Comparison of ENCODE assay signal across 8 cellular contexts in the genomic region with DNA sequence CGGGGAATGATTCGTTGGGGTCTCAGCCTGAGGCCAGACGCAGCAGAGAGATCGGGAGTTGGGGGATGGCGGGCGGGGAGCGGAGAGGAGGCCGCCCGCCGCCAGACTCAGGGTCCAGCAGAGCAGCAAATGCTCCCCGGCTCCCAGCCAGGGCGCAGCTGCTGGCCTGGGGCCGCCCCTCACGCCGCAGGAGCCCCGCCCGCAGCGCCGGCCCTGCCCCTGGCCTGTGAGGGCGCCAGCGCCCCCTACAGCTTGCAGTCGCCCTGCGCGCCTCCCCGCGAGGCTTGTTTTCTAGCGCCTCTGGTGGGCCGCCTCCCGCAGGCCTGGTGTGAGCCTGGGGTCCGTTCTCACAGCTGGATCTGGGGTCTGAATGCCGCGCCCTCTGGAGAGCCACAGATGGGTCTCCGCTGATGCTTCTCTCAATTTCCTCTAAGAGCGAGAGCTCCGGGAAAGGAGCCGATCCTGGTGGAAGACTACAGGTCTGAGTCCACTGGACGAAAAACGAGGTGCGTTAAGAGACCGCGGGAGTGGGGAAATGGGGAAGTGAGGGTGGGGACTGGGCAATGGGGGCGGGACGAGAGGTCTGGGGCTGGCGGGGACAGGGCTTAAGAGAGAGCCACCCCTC. TPM values are rescaled to one million over a fixed set of nuclear protein-coding genes. Genes with fewer than 3 reads are reported as not detected.
DNase-seq lines count a peak whose midpoint lies in the region; ATAC-seq and TF ChIP-seq lines count a peak whose summit lies in the region.

No MANE protein-coding gene starts in this region.

- H3K4me1 Mint-ChIP-seq in CD8-positive, alpha-beta T cell (ENCODE audit: low read depth) = peaks cover 32% of the 10 kb centered on the region
- peaks cover 25% of the 10 kb centered on the region for H3K4me1 Mint-ChIP-seq in activated CD8-positive, alpha-beta T cell treated with anti-CD3 and anti-CD28 coated beads for 36 hours (ENCODE audit: low read depth)

- ATAC-seq in CD8-positive, alpha-beta T cell = peak; percentile 96
- ATAC-seq in GM19397 (IDR thresholded peaks at IDR 0.05; ENCODE audit: unreplicated experiment) = peak; percentile 87
- peak; percentile 83 for ATAC-seq in HG03565 (IDR thresholded peaks at IDR 0.05; ENCODE audit: unreplicated experiment)
- peak; percentile 96 for ATAC-seq in activated CD8-positive, alpha-beta T cell treated with anti-CD3 and anti-CD28 coated beads for 36 hours

- POLR2A ChIA-PET in CD8-positive, alpha-beta T cell (lab: Charles Lee) = interaction anchor here (0.6 to 4.4 kb wide), 23 partner anchors 8 to 1487 kb away, joined by 3 to 63 read pairs (median 6); a partner anchor contains a TSS
- POLR2A ChIA-PET in activated CD8-positive, alpha-beta T cell treated with anti-CD3 and anti-CD28 coated beads for 36 hours (lab: Charles Lee) = interaction anchor here (0.8 to 5.6 kb wide), 16 partner anchors 9 to 241 kb away, joined by 3 to 95 read pairs (median 6); a partner anchor contains a TSS

- H3K4me1 ChIP-seq in CD8-positive, alpha-beta T cell (ENCODE audit: insufficient read depth, low read length) = peaks cover 3% of the 10 kb centered on the region
- no peaks in the 10 kb centered on the region for H3K4me1 ChIP-seq in ectodermal cell (ENCODE audit: control insufficient read depth, insufficient read depth, low read length)

- 1% methylated on average over 44 of the region's 44 CpGs for WGBS in ectodermal cell, 2 experiments

- intact Hi-C loops in CD8-positive, alpha-beta T cell (cut with DNase I, micrococcal nuclease) = loop anchor here (1.0 to 5.0 kb wide), 6 partner anchors 28 to 272 kb away; a partner anchor contains a TSS
- intact Hi-C loops in activated CD8-positive, alpha-beta T cell treated with anti-CD3 and anti-CD28 coated beads for 36 hours (cut with micrococcal nuclease) = no loop called here

- peak overlapping the region; percentile 81 for H3K27ac ChIP-seq in CD8-positive, alpha-beta T cell (ENCODE audit: low read depth, low read length)
- peak overlapping the region; percentile 55 for H3K27ac ChIP-seq in ectodermal cell (ENCODE audit: insufficient read depth, low read depth, low read length, poor library complexity, severe bottlenecking)

- H3K9me3 ChIP-seq in CD8-positive, alpha-beta T cell (ENCODE audit: low read length) = no peaks in the 10 kb centered on the region
- no peaks in the 10 kb centered on the region for H3K9me3 ChIP-seq in ectodermal cell (ENCODE audit: control insufficient read depth, low read length)

- TF ChIP-seq CTCF in CD8-positive, alpha-beta T cell (IDR thresholded peaks at IDR 0.05) = peak; percentile 100
- TF ChIP-seq CTCF in activated CD8-positive, alpha-beta T cell treated with anti-CD3 and anti-CD28 coated beads for 36 hours (IDR thresholded peaks at IDR 0.05) = peak; percentile 98

- no peaks in the 10 kb centered on the region for H3K27me3 Mint-ChIP-seq in CD8-positive, alpha-beta T cell (ENCODE audit: low read depth)
- H3K27me3 Mint-ChIP-seq in activated CD8-positive, alpha-beta T cell treated with anti-CD3 and anti-CD28 coated beads for 36 hours = no peaks in the 10 kb centered on the region

- H3K36me3 Mint-ChIP-seq in CD8-positive, alpha-beta T cell = peaks cover 16% of the 10 kb centered on the region
- H3K36me3 Mint-ChIP-seq in activated CD8-positive, alpha-beta T cell treated with anti-CD3 and anti-CD28 coated beads for 36 hours (ENCODE audit: low read depth) = peaks cover 7% of the 10 kb centered on the region

- CTCF ChIA-PET in CD8-positive, alpha-beta T cell (lab: Charles Lee) = interaction anchor here (0.6 to 3.6 kb wide), 32 partner anchors 11 to 727 kb away, joined by 3 to 51 read pairs (median 6); a partner anchor contains a TSS
- CTCF ChIA-PET in activated CD8-positive, alpha-beta T cell treated with anti-CD3 and anti-CD28 coated beads for 36 hours (lab: Charles Lee) = interaction anchor here (0.6 to 5.6 kb wide), 46 partner anchors 11 to 727 kb away, joined by 3 to 118 read pairs (median 6); a partner anchor contains a TSS

- no peaks in the 10 kb centered on the region for H3K9me3 Mint-ChIP-seq in CD8-positive, alpha-beta T cell
- no peaks in the 10 kb centered on the region for H3K9me3 Mint-ChIP-seq in activated CD8-positive, alpha-beta T cell treated with anti-CD3 and anti-CD28 coated beads for 36 hours

- peak overlapping the region; percentile 85 for H3K4me3 ChIP-seq in CD8-positive, alpha-beta T cell (ENCODE audit: low read depth, low read length)
- H3K4me3 ChIP-seq in ectodermal cell (ENCODE audit: insufficient read depth, low read depth, low read length) = peak overlapping the region; percentile 55

- H3K27me3 ChIP-seq in CD8-positive, alpha-beta T cell (ENCODE audit: insufficient read depth, low read length) = no peaks in the 10 kb centered on the region
- no peaks in the 10 kb centered on the region for H3K27me3 ChIP-seq in ectodermal cell (ENCODE audit: control insufficient read depth, insufficient read depth, low read length, poor library complexity, severe bottlenecking)

- peak overlapping the region; percentile 96 for H3K4me3 Mint-ChIP-seq in CD8-positive, alpha-beta T cell
- H3K4me3 Mint-ChIP-seq in activated CD8-positive, alpha-beta T cell treated with anti-CD3 and anti-CD28 coated beads for 36 hours = peak overlapping the region; percentile 91

- peak overlapping the region; percentile 96 for H3K27ac Mint-ChIP-seq in CD8-positive, alpha-beta T cell
- peak overlapping the region; percentile 97 for H3K27ac Mint-ChIP-seq in activated CD8-positive, alpha-beta T cell treated with anti-CD3 and anti-CD28 coated beads for 36 hours

- peak; percentile 87 to 97 (median 93) for DNase-seq in CD8-positive, alpha-beta T cell
- DNase-seq in NCI-H774 (lab: John Stamatoyannopoulos, UW) (peak; percentile 92), lung microvascular endothelial cell (ENCODE audit: low read depth in 2 of 2) (peak; percentile 95 to 96)
- peak; percentile 96 for DNase-seq in activated CD8-positive, alpha-beta T cell treated with anti-CD3 and anti-CD28 coated beads for 36 hours
- peak; percentile 84 to 95 (median 86) for DNase-seq in stimulated activated CD4-positive, alpha-beta T cell treated with anti-CD3 and anti-CD28 coated beads, TNF-alpha, amount 100 ng/mL, for 4 hours (ENCODE audit: low read depth in 3 of 3)

- H3K36me3 ChIP-seq in CD8-positive, alpha-beta T cell (ENCODE audit: insufficient read depth, low read length) = no peaks in the 10 kb centered on the region
- no peaks in the 10 kb centered on the region for H3K36me3 ChIP-seq in ectodermal cell (ENCODE audit: control insufficient read depth, insufficient read depth, low read length)

RNA-seq across cellular contexts. Expression of a gene that starts 29.9 kb away (rescaled TPM):
- 10 to 100 TPM; 13.2 to 13.6 TPM for total RNA-seq in CD8-positive, alpha-beta T cell
- total RNA-seq in activated CD8-positive, alpha-beta T cell treated with anti-CD3 and anti-CD28 coated beads for 36 hours = 1 to 10 TPM; 8.0 to 8.3 TPM
- 0.28 TPM for polyA plus RNA-seq in ectodermal cell (2013, experiment 1 of 4)
- 0.37 TPM for polyA plus RNA-seq in ectodermal cell (2013, experiment 2 of 4)
- 0.27 TPM for polyA plus RNA-seq in ectodermal cell (2013, experiment 3 of 4)
- 0.24 TPM for polyA plus RNA-seq in ectodermal cell (2013, experiment 4 of 4)
- total RNA-seq in lung microvascular endothelial cell = 4.8 and 5.9 TPM in 2 replicates

Comparison
In these comparisons a context has a peak if more than half of its experiments do, and no peak if none do; other contexts are left out.
1. Peak in every context shown above with its lines: DNase-seq, ATAC-seq, H3K4me3 ChIP-seq and H3K27ac ChIP-seq.